Comparison of ENCODE assay signal across 20 cellular contexts in the genomic region with DNA sequence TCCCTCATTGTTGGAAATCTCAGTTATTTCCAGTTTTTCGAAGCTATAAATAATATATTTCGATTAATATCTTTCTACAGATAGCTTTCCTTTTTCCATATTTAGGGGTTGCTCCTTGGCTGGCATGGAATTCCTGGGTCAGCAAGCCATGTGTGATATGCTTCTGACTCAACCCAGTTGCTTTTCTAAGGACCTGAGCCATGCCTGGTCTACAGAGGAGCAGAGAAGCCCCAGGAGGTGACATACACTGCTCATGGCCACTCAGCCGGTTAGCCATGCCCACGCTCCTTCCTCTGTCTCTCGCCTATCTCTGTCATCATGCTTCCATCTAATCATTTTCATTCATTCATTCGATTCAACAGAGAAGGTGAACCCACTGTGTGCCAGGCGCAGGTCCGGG. TPM values are rescaled to one million over a fixed set of nuclear protein-coding genes. Genes with fewer than 3 reads are reported as not detected.
A peak's percentile ranks its signal among the peaks of the same experiment; 100 is the strongest.
DNase-seq lines count a peak whose midpoint lies in the region; ATAC-seq and TF ChIP-seq lines count a peak whose summit lies in the region.
"Had no signal": no experiment of that assay in that cellular context is flagged by ENCODE, and none has a peak within 500 bp of the region (broad histone marks: within the 10 kb centered on the region; RNA-seq: fewer than 3 reads in every experiment).

No MANE protein-coding gene starts in this region.

- H3K4me1 ChIP-seq in DOHH2 (ENCODE audit: control insufficient read depth, low read length) (peaks cover 53% of the 10 kb centered on the region), HAP-1 (no peaks in the 10 kb centered on the region)

- no peak overlapping the region for H3K4me3 Mint-ChIP-seq in T-helper 2 cell treated with Interferon-gamma antibody and Interleukin-4, amounts not matched to agents 5 μg/mL and 100 μg/mL, for 36 hours
- no peak overlapping the region for H3K4me3 Mint-ChIP-seq in activated T-helper 1 cell treated with anti-CD3 and anti-CD28 coated beads, Interleukin-12 subunit alpha, Interleukin-12 subunit beta, Interleukin-2, Interleukin-4 antibody, amounts not matched to agents 30 ng/mL and 10 ng/mL and 1 ng/mL, durations not matched to agents 14 hours and 24 hours and 36 hours
- H3K4me3 Mint-ChIP-seq: B cell had no signal

- DNase-seq in T-helper 2 cell treated with Interferon-gamma antibody and Interleukin-4, amounts not matched to agents 5 μg/mL and 100 μg/mL, for 36 hours (ENCODE audit: low spot score): no peak
- DNase-seq in T-helper 2 cell: no peak
- no peak for DNase-seq in activated T-helper 1 cell treated with anti-CD3 and anti-CD28 coated beads, Interleukin-12 subunit alpha, Interleukin-12 subunit beta, Interleukin-2, Interleukin-4 antibody, amounts not matched to agents 30 ng/mL and 10 ng/mL and 1 ng/mL, durations not matched to agents 14 hours and 24 hours and 36 hours (ENCODE audit: low spot score)
- DNase-seq in kidney tubule cell (ENCODE audit: low spot score): peak; percentile 78
- DNase-seq in HAP-1 (ENCODE audit: low spot score in 2 of 2): no peak
- DNase-seq: 8988T, DMS 273 treated with DMSO at 0.1 percent for 48 hours, DND-41, GOT3, KBM-7, MV-4-11, NCI-H1694 treated with DMSO at 0.1 percent for 48 hours, NCI-H510A, NCI-H774, RPMI8226, SIG-M5 had no signal

- in situ Hi-C loops in HAP-1 (cut with MboI; ENCODE audit: low sequenced_read_pairs): no loop called here

- no peak overlapping the region for H3K4me3 ChIP-seq in DOHH2 (ENCODE audit: low read length)
- H3K4me3 ChIP-seq in HAP-1: no peak overlapping the region

- no peaks in the 10 kb centered on the region for H3K36me3 ChIP-seq in DOHH2 (ENCODE audit: control insufficient read depth, low read length)
- H3K36me3 ChIP-seq in HAP-1 (replicated peaks): no peaks in the 10 kb centered on the region

- H3K9me3 ChIP-seq in DOHH2 (ENCODE audit: control insufficient read depth, insufficient read depth, low read length) (no peaks in the 10 kb centered on the region), HAP-1 (no peaks in the 10 kb centered on the region)

- no peak overlapping the region for H3K27ac ChIP-seq in DOHH2 (ENCODE audit: low read depth, low read length)

- intact Hi-C loops in activated T-helper 1 cell treated with anti-CD3 and anti-CD28 coated beads, Interleukin-12 subunit alpha, Interleukin-12 subunit beta, Interleukin-2, Interleukin-4 antibody, amounts not matched to agents 30 ng/mL and 10 ng/mL and 1 ng/mL, durations not matched to agents 14 hours and 24 hours and 36 hours (cut with micrococcal nuclease): loop anchor here (2.0 kb wide), 1 partner anchor 31 kb away; no protein-coding TSS in a partner anchor

- no peaks in the 10 kb centered on the region for H4K20me1 ChIP-seq in DOHH2 (ENCODE audit: control insufficient read depth, insufficient read depth, low read depth, low read length)

- peaks cover 8% of the 10 kb centered on the region for H3K4me1 Mint-ChIP-seq in T-helper 2 cell treated with Interferon-gamma antibody and Interleukin-4, amounts not matched to agents 5 μg/mL and 100 μg/mL, for 36 hours (ENCODE audit: low read depth)
- H3K4me1 Mint-ChIP-seq in activated T-helper 1 cell treated with anti-CD3 and anti-CD28 coated beads, Interleukin-12 subunit alpha, Interleukin-12 subunit beta, Interleukin-2, Interleukin-4 antibody, amounts not matched to agents 30 ng/mL and 10 ng/mL and 1 ng/mL, durations not matched to agents 14 hours and 24 hours and 36 hours (ENCODE audit: low read depth): peaks cover 28% of the 10 kb centered on the region

- H3K79me2 ChIP-seq in DOHH2 (ENCODE audit: control insufficient read depth, low read length): no peaks in the 10 kb centered on the region

- no peaks in the 10 kb centered on the region for H3K9me3 Mint-ChIP-seq in T-helper 2 cell treated with Interferon-gamma antibody and Interleukin-4, amounts not matched to agents 5 μg/mL and 100 μg/mL, for 36 hours
- H3K9me3 Mint-ChIP-seq in activated T-helper 1 cell treated with anti-CD3 and anti-CD28 coated beads, Interleukin-12 subunit alpha, Interleukin-12 subunit beta, Interleukin-2, Interleukin-4 antibody, amounts not matched to agents 30 ng/mL and 10 ng/mL and 1 ng/mL, durations not matched to agents 14 hours and 24 hours and 36 hours: no peaks in the 10 kb centered on the region

- peak overlapping the region; percentile 33 for H3K4me2 ChIP-seq in DOHH2 (ENCODE audit: low read length)

- no peaks in the 10 kb centered on the region for H3K27me3 Mint-ChIP-seq in T-helper 2 cell treated with Interferon-gamma antibody and Interleukin-4, amounts not matched to agents 5 μg/mL and 100 μg/mL, for 36 hours (ENCODE audit: low read depth)
- H3K27me3 Mint-ChIP-seq in activated T-helper 1 cell treated with anti-CD3 and anti-CD28 coated beads, Interleukin-12 subunit alpha, Interleukin-12 subunit beta, Interleukin-2, Interleukin-4 antibody, amounts not matched to agents 30 ng/mL and 10 ng/mL and 1 ng/mL, durations not matched to agents 14 hours and 24 hours and 36 hours (ENCODE audit: insufficient read depth): peaks cover 2% of the 10 kb centered on the region

- H3F3A ChIP-seq in DOHH2 (ENCODE audit: control insufficient read depth, insufficient read depth): peaks cover 4% of the 10 kb centered on the region

- TF ChIP-seq CTCF in DOHH2 (IDR thresholded peaks at IDR 0.05; ENCODE audit: low read depth, low read length, poor library complexity, severe bottlenecking): no peak

- ATAC-seq in GM18868 (IDR thresholded peaks at IDR 0.05; ENCODE audit: unreplicated experiment) (no peak), GM21723 (IDR thresholded peaks at IDR 0.05; ENCODE audit: unreplicated experiment) (no peak)

- no peaks in the 10 kb centered on the region for H3K9me2 ChIP-seq in DOHH2 (replicated peaks; ENCODE audit: control insufficient read depth, low read length)

- H3K36me3 Mint-ChIP-seq in T-helper 2 cell treated with Interferon-gamma antibody and Interleukin-4, amounts not matched to agents 5 μg/mL and 100 μg/mL, for 36 hours (ENCODE audit: low read depth): no peaks in the 10 kb centered on the region
- H3K36me3 Mint-ChIP-seq in activated T-helper 1 cell treated with anti-CD3 and anti-CD28 coated beads, Interleukin-12 subunit alpha, Interleukin-12 subunit beta, Interleukin-2, Interleukin-4 antibody, amounts not matched to agents 30 ng/mL and 10 ng/mL and 1 ng/mL, durations not matched to agents 14 hours and 24 hours and 36 hours (ENCODE audit: low read depth): no peaks in the 10 kb centered on the region

- peak overlapping the region; percentile 62 for H3K27ac Mint-ChIP-seq in T-helper 2 cell treated with Interferon-gamma antibody and Interleukin-4, amounts not matched to agents 5 μg/mL and 100 μg/mL, for 36 hours
- H3K27ac Mint-ChIP-seq in activated T-helper 1 cell treated with anti-CD3 and anti-CD28 coated beads, Interleukin-12 subunit alpha, Interleukin-12 subunit beta, Interleukin-2, Interleukin-4 antibody, amounts not matched to agents 30 ng/mL and 10 ng/mL and 1 ng/mL, durations not matched to agents 14 hours and 24 hours and 36 hours: peak overlapping the region; percentile 75
- H3K27ac Mint-ChIP-seq: B cell had no signal

- H3K27me3 ChIP-seq in DOHH2 (ENCODE audit: control insufficient read depth, low read length) (no peaks in the 10 kb centered on the region), HAP-1 (ENCODE audit: low read depth) (no peaks in the 10 kb centered on the region)

RNA-seq across cellular contexts. Expression of a gene that starts 23.2 kb away (rescaled TPM):
- 0.78 and 1.2 TPM in 2 replicates for total RNA-seq in activated T-helper 1 cell treated with anti-CD3 and anti-CD28 coated beads, Interleukin-12 subunit alpha, Interleukin-12 subunit beta, Interleukin-2, Interleukin-4 antibody, amounts not matched to agents 30 ng/mL and 10 ng/mL and 1 ng/mL, durations not matched to agents 14 hours and 24 hours and 36 hours
- total RNA-seq: B cell had no signal

RNA-seq across cellular contexts. Expression of a gene that starts 51.5 kb away (rescaled TPM):
- 1,905 and 1,941 TPM in 2 replicates for total RNA-seq in activated T-helper 1 cell treated with anti-CD3 and anti-CD28 coated beads, Interleukin-12 subunit alpha, Interleukin-12 subunit beta, Interleukin-2, Interleukin-4 antibody, amounts not matched to agents 30 ng/mL and 10 ng/mL and 1 ng/mL, durations not matched to agents 14 hours and 24 hours and 36 hours
